8 cellular contexts compared by ENCODE assay signal in genomic region chr18:3037423-3037915, GRCh38. TPM values are rescaled to one million over a fixed set of nuclear protein-coding genes. Genes with fewer than 3 reads are reported as not detected.
DNase-seq lines count a peak whose midpoint lies in the region; ATAC-seq, FAIRE-seq and TF ChIP-seq lines count a peak whose summit lies in the region.

No MANE protein-coding gene starts in this region.

- 90% methylated on average over 4 of the region's 4 CpGs; no CpG with 5 or more reads in 1 of the 2 experiments for WGBS in H1 (ENCODE audit: extremely low coverage in 1 of 2, insufficient coverage in 1 of 2, insufficient read length in 1 of 2, insufficient replicate concordance in 2 of 2, low coverage in 1 of 2, low lambda C conversion rate in 2 of 2, missing lambda C conversion rate in 1 of 2), 2 experiments

- no peak overlapping the region for H3K4me3 ChIP-seq in H1 (ENCODE audit: extremely low read depth in 1 of 4, insufficient read depth in 2 of 4, low read depth in 3 of 4, low read length in 4 of 4)
- no peak overlapping the region for H3K4me3 ChIP-seq in osteoblast (ENCODE audit: insufficient read depth, low read length)

- no peak for FAIRE-seq in H1 (lab: Jason Lieb, UNC)

- TF ChIP-seq CTCF in H1 (IDR thresholded peaks at IDR 0.05; ENCODE audit: control extremely low read depth in 1 of 3, insufficient read depth in 1 of 3, low read depth in 1 of 3, low read length in 3 of 3) (no peak), osteoblast (IDR thresholded peaks at IDR 0.05; ENCODE audit: extremely low read depth, low read depth, low read length) (no peak)

- no peak overlapping the region for H2BK15ac ChIP-seq in H1 (ENCODE audit: low read length)

- H3K56ac ChIP-seq in H1 (replicated peaks; ENCODE audit: insufficient read length, low read depth, low read length): no peak overlapping the region

- H3K9me3 ChIP-seq in H1 (ENCODE audit: insufficient read depth in 2 of 2, low read depth in 1 of 2, low read length in 1 of 2) (no peaks in the 10 kb centered on the region), osteoblast (ENCODE audit: low read depth, low read length) (no peaks in the 10 kb centered on the region)

- no peaks in the 10 kb centered on the region; a peak in 1 of 7 replicates for H3K4me1 ChIP-seq in H1 (replicated peaks in 1 of 4; ENCODE audit: control insufficient read depth in 3 of 4, insufficient read depth in 4 of 4, low read length in 3 of 4)
- H3K4me1 ChIP-seq in osteoblast (ENCODE audit: insufficient read depth, low read length): peaks cover 3% of the 10 kb centered on the region

- no peak overlapping the region for H4K5ac ChIP-seq in H1 (ENCODE audit: insufficient read length, low read depth, low read length)

- peak; percentile 51 for DNase-seq in Ammon's horn (ENCODE audit: low spot score)
- peak; percentile 58 for DNase-seq in NOMO-1 treated with dmso at 0.1 percent for 144 hours (lab: John Stamatoyannopoulos, UW; ENCODE audit: unreplicated experiment)
- no peak for DNase-seq in H1 (ENCODE audit: low read depth in 1 of 2, low spot score in 2 of 2)
- peak; percentile 77 for DNase-seq in osteoblast (ENCODE audit: insufficient read length, low spot score, missing footprints)
- no peak for DNase-seq in NCI-H2171 (lab: John Stamatoyannopoulos, UW)
- no peak for DNase-seq in inferior parietal cortex (ENCODE audit: extremely low spot score)

- CTCF ChIA-PET in H1 (lab: Charles Lee; ENCODE audit: partially characterized antibody): no interaction called here

- no peak overlapping the region for H3K4ac ChIP-seq in H1 (replicated peaks; ENCODE audit: insufficient read length, low read depth, low read length)

- no peak overlapping the region for H3K23ac ChIP-seq in H1 (ENCODE audit: insufficient read length)

- no peak overlapping the region for H2BK12ac ChIP-seq in H1 (ENCODE audit: low read depth, low read length)

- H3K23me2 ChIP-seq in H1 (ENCODE audit: low read depth, low read length): no peaks in the 10 kb centered on the region

- no peak overlapping the region for H3K9ac ChIP-seq in H1 (replicated peaks in 1 of 4; ENCODE audit: extremely low read depth in 1 of 4, low read depth in 3 of 4, low read length in 3 of 4)

- no peak for TF ChIP-seq RAD21 in H1 (IDR thresholded peaks at IDR 0.05 in 1 of 2, conservative IDR thresholded peaks at IDR 0.05 in 1 of 2; ENCODE audit: low read depth in 2 of 2, low read length in 2 of 2)

- H4K91ac ChIP-seq in H1 (replicated peaks; ENCODE audit: insufficient read length, low read length): no peak overlapping the region

- H3K27me3 ChIP-seq in H1 (replicated peaks in 1 of 4; ENCODE audit: control insufficient read depth in 3 of 4, extremely low read depth in 1 of 4, insufficient read depth in 3 of 4, low read length in 3 of 4) (no peaks in the 10 kb centered on the region), osteoblast (ENCODE audit: insufficient read depth, low read length) (no peaks in the 10 kb centered on the region)

- H3K36me3 ChIP-seq in H1 (ENCODE audit: control insufficient read depth in 2 of 4, insufficient read depth in 4 of 4, low read length in 3 of 4): no peaks in the 10 kb centered on the region
- no peaks in the 10 kb centered on the region for H3K36me3 ChIP-seq in osteoblast (ENCODE audit: insufficient read depth, low read length)

- H3K79me1 ChIP-seq in H1 (ENCODE audit: low read depth, low read length): no peaks in the 10 kb centered on the region

- ATAC-seq in GM18861 (IDR thresholded peaks at IDR 0.05; ENCODE audit: unreplicated experiment) (peak; percentile 97), HG02981 (IDR thresholded peaks at IDR 0.05; ENCODE audit: unreplicated experiment) (peak; percentile 94)

- no peak overlapping the region for H2BK5ac ChIP-seq in H1 (ENCODE audit: low read depth, low read length)

- no peaks in the 10 kb centered on the region for H3K79me2 ChIP-seq in H1 (ENCODE audit: control insufficient read depth in 1 of 2, insufficient read depth in 2 of 2, low read length in 2 of 2)
- H3K79me2 ChIP-seq in osteoblast (ENCODE audit: insufficient read depth, low read length): no peaks in the 10 kb centered on the region

- no peak for TF ChIP-seq EP300 in H1 (IDR thresholded peaks at IDR 0.05; ENCODE audit: borderline replicate concordance in 1 of 2, low read depth in 2 of 2, low read length in 2 of 2)

- H3K4me2 ChIP-seq in H1 (ENCODE audit: insufficient read depth in 1 of 2, low read depth in 2 of 2, low read length in 2 of 2) (no peak overlapping the region), osteoblast (ENCODE audit: insufficient read depth, low read length) (peak overlapping the region; percentile 17)

- no peak overlapping the region for H3K14ac ChIP-seq in H1 (ENCODE audit: insufficient read length)

- no peak overlapping the region for H3K18ac ChIP-seq in H1 (ENCODE audit: extremely low read depth, low read length)

- H2AFZ ChIP-seq in H1 (ENCODE audit: low read length) (peak overlapping the region; percentile 56; the same call in 1 of the 2 replicates), osteoblast (ENCODE audit: low read length) (peak overlapping the region; percentile 65)

- H2BK20ac ChIP-seq in H1 (ENCODE audit: low read length): no peak overlapping the region

- H2BK120ac ChIP-seq in H1 (replicated peaks; ENCODE audit: low read depth, low read length): no peak overlapping the region

- H3K27ac ChIP-seq in H1 (ENCODE audit: low read depth, low read length) (no peak overlapping the region), osteoblast (ENCODE audit: low read depth, low read length) (no peak overlapping the region)

- H2AK5ac ChIP-seq in H1 (ENCODE audit: low read depth, low read length): no peak overlapping the region

- H4K20me1 ChIP-seq in H1 (replicated peaks in 1 of 2; ENCODE audit: control insufficient read depth in 1 of 2, insufficient read depth in 2 of 2, low read length in 2 of 2) (no peaks in the 10 kb centered on the region), osteoblast (ENCODE audit: insufficient read depth, low read length) (no peaks in the 10 kb centered on the region)

- H4K8ac ChIP-seq in H1 (ENCODE audit: extremely low read depth, insufficient read depth, low read length): no peak overlapping the region

- no peak for TF ChIP-seq POLR2A in H1 (IDR thresholded peaks at IDR 0.05; ENCODE audit: control extremely low read depth in 1 of 2, low read depth in 2 of 2, low read length in 2 of 2)

- POLR2A ChIA-PET in H1 (lab: Charles Lee; ENCODE audit: partially characterized antibody): no interaction called here

TF ChIP-seq in H1, 55 proteins besides CTCF, POLR2A, EP300 and RAD21:
- no peak for TF ChIP-seq HDAC6 (IDR thresholded peaks at IDR 0.05; ENCODE audit: low read depth, low read length)
- TF ChIP-seq ATF3 (IDR thresholded peaks at IDR 0.05; ENCODE audit: insufficient read depth, low read depth, low read length): no peak
- no peak for TF ChIP-seq GTF2F1 (IDR thresholded peaks at IDR 0.05; ENCODE audit: borderline replicate concordance, low read depth, low read length)
- no peak for TF ChIP-seq CBX5 (IDR thresholded peaks at IDR 0.05; ENCODE audit: low read depth, low read length)
- no peak for TF ChIP-seq FOSL1 (IDR thresholded peaks at IDR 0.05; ENCODE audit: insufficient read depth, low read depth, low read length)
- TF ChIP-seq USF2 (IDR thresholded peaks at IDR 0.05; ENCODE audit: low read length): no peak
- no peak for TF ChIP-seq RNF2 (IDR thresholded peaks at IDR 0.05; ENCODE audit: borderline replicate concordance, low read depth, low read length, missing control alignments, poor library complexity, severe bottlenecking)
- no peak for TF ChIP-seq ATF2 (IDR thresholded peaks at IDR 0.05; ENCODE audit: low read length)
- TF ChIP-seq CTBP2 (IDR thresholded peaks at IDR 0.05; ENCODE audit: borderline replicate concordance, insufficient read depth, insufficient read length, low read length): no peak
- no peak for TF ChIP-seq POLR2AphosphoS5 (IDR thresholded peaks at IDR 0.05; ENCODE audit: low read depth, low read length)
- no peak for TF ChIP-seq HDAC2 (IDR thresholded peaks at IDR 0.05; ENCODE audit: borderline replicate concordance in 1 of 2, low read depth in 2 of 2, low read length in 2 of 2)

RNA-seq across cellular contexts. Expression of gene LPIN2, which starts 24.5 kb away (rescaled TPM):
- 13.8 and 14.2 TPM in 2 replicates for total RNA-seq in H1 (2021; fragmentation: NEBNext Ultra II Directional; extraction: Animal tissue kit (Norgen Biotek cat#: 25700))
- 7.4 and 7.7 TPM in 2 replicates for polyA plus RNA-seq in H1 (2011; rRNA removed)
- polyA plus RNA-seq in H1 (2011; cell fraction: cytosol; rRNA removed): 11.6 TPM
- polyA plus RNA-seq in H1 (2011; cell fraction: nucleus; rRNA removed): 12.2 TPM
- polyA plus RNA-seq in H1 (2012, experiment 1 of 2): 8.6 to 10.8 TPM (median 9.6 TPM) in 4 replicates
- 1.7 TPM for polyA plus RNA-seq in H1 (2012, experiment 2 of 2)
- 7.6 TPM for polyA plus RNA-seq in H1 (2013, experiment 1 of 2)
- 7.8 TPM for polyA plus RNA-seq in H1 (2013, experiment 2 of 2)
- polyA minus RNA-seq in H1 (2011; rRNA and poly(A)+ RNA removed): 14.3 and 16.1 TPM in 2 replicates
- polyA minus RNA-seq in H1 (2011; cell fraction: cytosol; rRNA and poly(A)+ RNA removed): 9.8 TPM
- polyA minus RNA-seq in H1 (2011; cell fraction: nucleus; rRNA and poly(A)+ RNA removed): 18.0 TPM
- 47.7 and 48.1 TPM in 2 replicates for total RNA-seq in osteoblast

Comparison
In these comparisons a context has a peak if more than half of its experiments do, and no peak if none do; other contexts are left out.
1. DNase-seq: peak in Ammon's horn (single experiment), NOMO-1 treated with dmso at 0.1 percent for 144 hours (single experiment) and osteoblast (single experiment); none in H1 (0 of 2), NCI-H2171 (single experiment) and inferior parietal cortex (single experiment).